In genomic region chr9:132768932-132769894, GRCh38 we compare ENCODE assay signal across 8 cellular contexts.
DNase-seq lines count a peak whose midpoint lies in the region; ATAC-seq, FAIRE-seq and TF ChIP-seq lines count a peak whose summit lies in the region.

No MANE protein-coding gene starts in this region.

- peak overlapping the region; percentile 94 for H3K4me2 ChIP-seq in trophoblast cell (ENCODE audit: low read length)

- peak overlapping the region; percentile 26 for H4K91ac ChIP-seq in trophoblast cell (ENCODE audit: low read depth, low read length)

- no peak overlapping the region for H4K12ac ChIP-seq in trophoblast cell (ENCODE audit: low read depth, low read length)

- no peak overlapping the region for H2BK12ac ChIP-seq in trophoblast cell (ENCODE audit: low read length)

- H3K36me3 Mint-ChIP-seq in activated naive CD4-positive, alpha-beta T cell treated with anti-CD3 and anti-CD28 coated beads, Interleukin-2, amount 10 ng/mL, durations not matched to agents 7 days and 5 days: peaks cover 13% of the 10 kb centered on the region
- peaks cover 18% of the 10 kb centered on the region for H3K36me3 Mint-ChIP-seq in glutamatergic neuron (ENCODE audit: unreplicated experiment)

- H3K9me3 ChIP-seq in trophoblast cell (ENCODE audit: insufficient read depth, low read depth, low read length): peaks cover 2% of the 10 kb centered on the region
- no peaks in the 10 kb centered on the region for H3K9me3 ChIP-seq in upper lobe of right lung

- H3K79me2 ChIP-seq in trophoblast cell (ENCODE audit: control insufficient read depth, insufficient read depth, low read length, poor library complexity): no peaks in the 10 kb centered on the region

- FAIRE-seq in HTR-8/SVneo (lab: Jason Lieb, UNC): no peak

- TF ChIP-seq CTCF in RWPE1 (conservative IDR thresholded peaks at IDR 0.05; ENCODE audit: low read depth) (peak; percentile 62), glutamatergic neuron (IDR thresholded peaks at IDR 0.05; ENCODE audit: partially characterized antibody, unreplicated experiment) (peak; percentile 72), upper lobe of right lung (IDR thresholded peaks at IDR 0.05) (peak; percentile 59)

- H2AFZ ChIP-seq in trophoblast cell (ENCODE audit: insufficient read depth, low read length, poor library complexity): peak overlapping the region; percentile 44

- H2BK5ac ChIP-seq in trophoblast cell (ENCODE audit: low read depth, low read length, poor library complexity): no peak overlapping the region

- DNase-seq in Ammon's horn (ENCODE audit: low spot score) (peak; percentile 27), HTR-8/SVneo (ENCODE audit: insufficient read length, low spot score) (peak; percentile 39), RWPE1 (ENCODE audit: low spot score) (peak; percentile 56), glutamatergic neuron (peak; percentile 54), trophoblast cell (peak in 1 of 2 donors; percentile 37), upper lobe of right lung (peak; percentile 79)
- DNase-seq in activated naive CD4-positive, alpha-beta T cell treated with anti-CD3 and anti-CD28 coated beads, Interleukin-2, amount 10 ng/mL, durations not matched to agents 7 days and 5 days: peak; percentile 81

- peaks cover 7% of the 10 kb centered on the region for H3K9me3 Mint-ChIP-seq in activated naive CD4-positive, alpha-beta T cell treated with anti-CD3 and anti-CD28 coated beads, Interleukin-2, amount 10 ng/mL, durations not matched to agents 7 days and 5 days
- peaks cover 11% of the 10 kb centered on the region for H3K9me3 Mint-ChIP-seq in glutamatergic neuron (ENCODE audit: unreplicated experiment)

- intact Hi-C loops in upper lobe of right lung (cut with DNase I): no loop called here

- H3K36me3 ChIP-seq in trophoblast cell (ENCODE audit: control insufficient read depth in 1 of 2, insufficient read depth in 2 of 2, low read length in 2 of 2) (no peaks in the 10 kb centered on the region), upper lobe of right lung (no peaks in the 10 kb centered on the region)

- CTCF ChIA-PET in RWPE1 (lab: Yijun Ruan, JAX): interaction anchor here (0.6 to 1.2 kb wide), 8 partner anchors 11 to 1496 kb away, joined by 3 to 6 read pairs (median 4); no protein-coding TSS in a partner anchor
- CTCF ChIA-PET in activated naive CD4-positive, alpha-beta T cell treated with anti-CD3 and anti-CD28 coated beads, Interleukin-2, amount 10 ng/mL, durations not matched to agents 7 days and 5 days (lab: Charles Lee): interaction anchor here (1.0 to 1.6 kb wide), 6 partner anchors 9 to 268 kb away, joined by 3 to 5 read pairs (median 4); no protein-coding TSS in a partner anchor

- peaks cover 13% of the 10 kb centered on the region for H3K27me3 Mint-ChIP-seq in activated naive CD4-positive, alpha-beta T cell treated with anti-CD3 and anti-CD28 coated beads, Interleukin-2, amount 10 ng/mL, durations not matched to agents 7 days and 5 days
- peaks cover 7% of the 10 kb centered on the region for H3K27me3 Mint-ChIP-seq in glutamatergic neuron (ENCODE audit: unreplicated experiment)

- H3K27me3 ChIP-seq in trophoblast cell (ENCODE audit: insufficient read depth, low read length) (no peaks in the 10 kb centered on the region), upper lobe of right lung (no peaks in the 10 kb centered on the region)

- peak overlapping the region; percentile 97 for H3K4me3 Mint-ChIP-seq in activated naive CD4-positive, alpha-beta T cell treated with anti-CD3 and anti-CD28 coated beads, Interleukin-2, amount 10 ng/mL, durations not matched to agents 7 days and 5 days
- peak overlapping the region; percentile 95 for H3K4me3 Mint-ChIP-seq in glutamatergic neuron (ENCODE audit: unreplicated experiment)

- H3K18ac ChIP-seq in trophoblast cell (ENCODE audit: low read length): no peak overlapping the region

- H3K4me1 ChIP-seq in trophoblast cell (ENCODE audit: control insufficient read depth in 1 of 2, insufficient read depth in 2 of 2, low read length in 2 of 2): peaks cover 2 to 8% of the 10 kb centered on the region in 2 experiments
- H3K4me1 ChIP-seq in upper lobe of right lung: no peaks in the 10 kb centered on the region

- no CpG with 5 or more reads among the region's 25 CpGs for WGBS in trophoblast cell (ENCODE audit: extremely low coverage, insufficient coverage, insufficient read length)

- no peak overlapping the region for H3K23ac ChIP-seq in trophoblast cell (ENCODE audit: low read length)

- peaks cover 29% of the 10 kb centered on the region for H3K4me1 Mint-ChIP-seq in activated naive CD4-positive, alpha-beta T cell treated with anti-CD3 and anti-CD28 coated beads, Interleukin-2, amount 10 ng/mL, durations not matched to agents 7 days and 5 days
- peaks cover 3% of the 10 kb centered on the region for H3K4me1 Mint-ChIP-seq in glutamatergic neuron (ENCODE audit: low read depth, unreplicated experiment)

- no peak overlapping the region for H2BK120ac ChIP-seq in trophoblast cell (ENCODE audit: insufficient read depth, low read length, poor library complexity)

- peak overlapping the region; percentile 98 for H3K27ac Mint-ChIP-seq in activated naive CD4-positive, alpha-beta T cell treated with anti-CD3 and anti-CD28 coated beads, Interleukin-2, amount 10 ng/mL, durations not matched to agents 7 days and 5 days
- peak overlapping the region; percentile 13 for H3K27ac Mint-ChIP-seq in glutamatergic neuron (ENCODE audit: unreplicated experiment)

- POLR2A ChIA-PET in RWPE1 (lab: Yijun Ruan, JAX; ENCODE audit: low non-redundant PET): no interaction called here

- peak overlapping the region; percentile 36 for H3K27ac ChIP-seq in RWPE1
- H3K27ac ChIP-seq in trophoblast cell (ENCODE audit: low read depth, low read length): no peak overlapping the region
- H3K27ac ChIP-seq in upper lobe of right lung: peak overlapping the region; percentile 90

- peak; percentile 41 for ATAC-seq in GM18907 (IDR thresholded peaks at IDR 0.05; ENCODE audit: unreplicated experiment)
- ATAC-seq in upper lobe of right lung: peak; percentile 84

- H3K4ac ChIP-seq in trophoblast cell (ENCODE audit: low read depth, low read length): no peak overlapping the region

- H3K9ac ChIP-seq in trophoblast cell (ENCODE audit: low read length): no peak overlapping the region

- H4K8ac ChIP-seq in trophoblast cell (ENCODE audit: low read depth, low read length): no peak overlapping the region

- peaks cover 2% of the 10 kb centered on the region for H3K79me1 ChIP-seq in trophoblast cell (ENCODE audit: low read length)

- no peak overlapping the region for H2AK5ac ChIP-seq in trophoblast cell (ENCODE audit: low read length)

- no peak overlapping the region for H3K4me3 ChIP-seq in trophoblast cell (ENCODE audit: low read depth, low read length)
- H3K4me3 ChIP-seq in upper lobe of right lung: peak overlapping the region; percentile 62

- H3K14ac ChIP-seq in trophoblast cell (ENCODE audit: low read length): no peak overlapping the region
